In the genomic region with DNA sequence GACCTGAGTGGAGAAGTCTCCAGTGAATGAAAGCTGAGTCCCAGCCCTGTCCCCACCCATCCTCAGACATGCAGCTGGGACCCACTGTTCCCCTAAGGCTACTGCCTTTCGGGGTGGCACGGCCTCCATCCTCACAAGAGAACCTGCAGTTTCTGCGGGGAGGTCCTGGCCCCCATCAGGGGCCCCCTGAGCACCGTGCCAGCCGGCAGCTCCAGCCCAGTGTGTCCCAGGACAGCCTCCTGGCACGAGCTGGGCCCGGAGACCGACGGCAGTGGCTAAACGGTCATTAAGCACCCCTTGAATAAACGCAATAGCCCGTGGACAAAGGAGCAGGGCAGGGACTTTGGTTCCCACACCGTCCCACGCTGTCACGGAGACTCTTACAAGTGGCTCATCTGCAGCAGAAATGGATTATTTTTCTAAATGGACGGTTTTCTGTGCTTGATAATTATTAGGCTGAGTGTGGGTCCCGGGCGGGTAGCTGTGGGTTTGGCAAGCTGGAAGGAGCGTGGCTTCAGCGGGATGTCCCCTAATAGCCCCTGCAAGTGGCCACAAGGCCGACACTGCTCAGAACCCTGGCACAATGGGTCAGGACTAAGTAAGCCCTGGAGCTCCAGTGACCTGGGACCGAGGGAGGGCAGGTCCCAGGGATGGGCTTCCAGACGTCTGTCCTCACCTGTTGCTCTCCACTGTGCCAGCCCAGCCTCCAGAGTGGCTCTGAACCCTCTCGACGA, we compare ENCODE assay signal across 19 cellular contexts. TPM values are rescaled to one million over a fixed set of nuclear protein-coding genes. Genes with fewer than 3 reads are reported as not detected.
DNase-seq lines count a peak whose midpoint lies in the region; ATAC-seq, FAIRE-seq and TF ChIP-seq lines count a peak whose summit lies in the region.
"Had no signal": no experiment of that assay in that cellular context is flagged by ENCODE, and none has a peak within 500 bp of the region (broad histone marks: within the 10 kb centered on the region; RNA-seq: fewer than 3 reads in every experiment).

No MANE protein-coding gene starts in this region.

- H3K36me3 ChIP-seq in cardiac muscle cell (peaks cover 15% of the 10 kb centered on the region), kidney (ENCODE audit: control insufficient read depth in 1 of 2, insufficient read depth in 2 of 2, low read length in 2 of 2) (no peaks in the 10 kb centered on the region), SJCRH30 (no peaks in the 10 kb centered on the region)
- H3K36me3 ChIP-seq: sigmoid colon, thoracic aorta had no signal

- DNase-seq in cardiac muscle cell (ENCODE audit: low read depth in 1 of 2, low spot score in 1 of 2) (no peak), Right ventricle myocardium superior (no peak), T-cell (no peak), kidney (peak; percentile 45), SJCRH30 (no peak), AG08395 (ENCODE audit: low spot score) (no peak)
- DNase-seq: GDM1; KBM-7; NCI-H1092; NCI-H2081; NCI-H524; sigmoid colon; stimulated activated CD4-positive, alpha-beta T cell treated with anti-CD3 and anti-CD28 coated beads, Interleukin-4, amount 100 ng/mL, for 1 hour had no signal

- intact Hi-C loops in Right ventricle myocardium superior (cut with DNase I), result no loop called here
- intact Hi-C loops in kidney (cut with DNase I), result no loop called here

- H3K27me3 ChIP-seq in cardiac muscle cell, result no peaks in the 10 kb centered on the region
- H3K27me3 ChIP-seq in SJCRH30, result no peaks in the 10 kb centered on the region
- H3K27me3 ChIP-seq: sigmoid colon had no signal

- no peaks in the 10 kb centered on the region for H3K27me3 Mint-ChIP-seq in T-cell
- H3K27me3 Mint-ChIP-seq in stimulated activated memory B cell treated with anti-CD40 and anti-IgM and Interleukin-4, amounts not matched to agents 10 μg/mL and 1 μg/mL and 100 μg/mL, for 72 hours, result no peaks in the 10 kb centered on the region

- TF ChIP-seq CTCF in cardiac muscle cell (IDR thresholded peaks at IDR 0.05; ENCODE audit: low read depth, low read length) (no peak), kidney (IDR thresholded peaks at IDR 0.05; ENCODE audit: borderline replicate concordance, extremely low read depth, insufficient read depth) (no peak)

- CTCF ChIA-PET in T-cell (lab: Charles Lee), result no interaction called here

- H3K9ac ChIP-seq in kidney (ENCODE audit: low read length in 2 of 2), result no peak overlapping the region

- no peaks in the 10 kb centered on the region for H3K9me3 ChIP-seq in cardiac muscle cell (ENCODE audit: low read depth)
- no peaks in the 10 kb centered on the region for H3K9me3 ChIP-seq in kidney (ENCODE audit: control insufficient read depth in 1 of 2, low read length in 2 of 2)
- no peaks in the 10 kb centered on the region for H3K9me3 ChIP-seq in SJCRH30 (replicated peaks)
- H3K9me3 ChIP-seq: sigmoid colon, thoracic aorta had no signal

- no peak for FAIRE-seq in kidney (lab: Jason Lieb, UNC)
- FAIRE-seq: GM12878 had no signal

- POLR2A ChIA-PET in T-cell (lab: Charles Lee), result interaction anchor here in 1 of 2 donors (0.5 kb wide), 1 partner anchor 87 kb away, joined by 4 read pairs; no protein-coding TSS in a partner anchor

- H3K4me3 Mint-ChIP-seq in T-cell, result no peak overlapping the region
- H3K4me3 Mint-ChIP-seq in stimulated activated memory B cell treated with anti-CD40 and anti-IgM and Interleukin-4, amounts not matched to agents 10 μg/mL and 1 μg/mL and 100 μg/mL, for 72 hours, result no peak overlapping the region
- H3K4me3 Mint-ChIP-seq: mesothelial cell of epicardium had no signal

- H3K27ac ChIP-seq in cardiac muscle cell, result peak overlapping the region; percentile 75
- H3K27ac ChIP-seq in kidney (ENCODE audit: low read depth in 2 of 2, low read length in 2 of 2), result no peak overlapping the region
- no peak overlapping the region for H3K27ac ChIP-seq in SJCRH30
- H3K27ac ChIP-seq: sigmoid colon, thoracic aorta had no signal

- H3K4me1 Mint-ChIP-seq in T-cell, result peaks cover 71 to 87% (median 83%) of the 10 kb centered on the region in 3 donors
- H3K4me1 Mint-ChIP-seq in stimulated activated memory B cell treated with anti-CD40 and anti-IgM and Interleukin-4, amounts not matched to agents 10 μg/mL and 1 μg/mL and 100 μg/mL, for 72 hours, result peaks cover 44% of the 10 kb centered on the region

- peak overlapping the region; percentile 59 to 99 for H3K27ac Mint-ChIP-seq in T-cell
- H3K27ac Mint-ChIP-seq in stimulated activated memory B cell treated with anti-CD40 and anti-IgM and Interleukin-4, amounts not matched to agents 10 μg/mL and 1 μg/mL and 100 μg/mL, for 72 hours, result peak overlapping the region; percentile 88
- H3K27ac Mint-ChIP-seq: mesothelial cell of epicardium had no signal

- peaks cover 16% of the 10 kb centered on the region for H3K4me1 ChIP-seq in cardiac muscle cell (ENCODE audit: low read depth)
- no peaks in the 10 kb centered on the region for H3K4me1 ChIP-seq in kidney (ENCODE audit: control insufficient read depth in 1 of 2, insufficient read depth in 1 of 2, low read depth in 1 of 2, low read length in 2 of 2)
- peaks cover 21% of the 10 kb centered on the region for H3K4me1 ChIP-seq in SJCRH30

- H3K36me3 Mint-ChIP-seq in T-cell, result peaks cover 18% of the 10 kb centered on the region
- H3K36me3 Mint-ChIP-seq in stimulated activated memory B cell treated with anti-CD40 and anti-IgM and Interleukin-4, amounts not matched to agents 10 μg/mL and 1 μg/mL and 100 μg/mL, for 72 hours, result peaks cover 20% of the 10 kb centered on the region
- H3K36me3 Mint-ChIP-seq: mesothelial cell of epicardium had no signal

- no peaks in the 10 kb centered on the region for H3K9me3 Mint-ChIP-seq in T-cell
- no peaks in the 10 kb centered on the region for H3K9me3 Mint-ChIP-seq in stimulated activated memory B cell treated with anti-CD40 and anti-IgM and Interleukin-4, amounts not matched to agents 10 μg/mL and 1 μg/mL and 100 μg/mL, for 72 hours
- H3K9me3 Mint-ChIP-seq: mesothelial cell of epicardium; T-helper 1 cell treated with Interleukin-12 subunit alpha and Interleukin-12 subunit beta and Interleukin-4 antibody, amounts not matched to agents 30 μg/mL and 1 μg/mL, for 36 hours had no signal

- ATAC-seq in Right ventricle myocardium superior (ENCODE audit: poor library complexity), result no peak
- no peak for ATAC-seq in T-cell (replicated peaks in 1 of 4)
- no peak for ATAC-seq in stimulated activated memory B cell treated with anti-CD40 and anti-IgM and Interleukin-4, amounts not matched to agents 10 μg/mL and 1 μg/mL and 100 μg/mL, for 72 hours
- ATAC-seq in GM18511 (IDR thresholded peaks at IDR 0.05; ENCODE audit: unreplicated experiment), result no peak
- ATAC-seq: GM12878 had no signal

- no peak overlapping the region for H3K4me3 ChIP-seq in cardiac muscle cell
- H3K4me3 ChIP-seq in kidney (ENCODE audit: low read length in 2 of 2), result no peak overlapping the region
- H3K4me3 ChIP-seq in SJCRH30, result no peak overlapping the region
- H3K4me3 ChIP-seq: GM12878, sigmoid colon, thoracic aorta had no signal

RNA-seq across cellular contexts. Expression of a gene that starts 17.4 kb away (rescaled TPM):
- total RNA-seq in cardiac muscle cell (39.6 and 42.6 TPM in 2 replicates), Right ventricle myocardium superior (55.7 TPM), T-cell (100 to 1,000 TPM in 1 of 5 donors, 10 to 100 TPM in 4; 70.4 to 106 (median 98.4) TPM), kidney (6.1 TPM)
- polyA plus RNA-seq in cardiac muscle cell (21.5 and 29.5 TPM in 2 replicates), kidney (ENCODE audit: insufficient read depth, low read depth, low replicate concordance) (1.6 TPM)
- total RNA-seq in SJCRH30 (2014; rRNA removed; shearing (Covaris generic)), result 2.2 and 2.4 TPM in 2 replicates

RNA-seq across cellular contexts. Expression of a gene that starts 30.7 kb away (rescaled TPM):
- total RNA-seq in cardiac muscle cell, result 50.3 and 52.5 TPM in 2 replicates
- polyA plus RNA-seq in cardiac muscle cell, result 36.9 and 42.5 TPM in 2 replicates
- total RNA-seq in Right ventricle myocardium superior, result 115 TPM
- total RNA-seq in T-cell, result under 1 TPM in 3 of 5 donors, not detected in 2; 0.13 to 0.58 (median 0.13) TPM
- 4.0 TPM for total RNA-seq in kidney
- 5.5 TPM for polyA plus RNA-seq in kidney (ENCODE audit: insufficient read depth, low read depth, low replicate concordance)
- total RNA-seq in SJCRH30 (2014; rRNA removed; shearing (Covaris generic)), result 1.8 TPM in 2 replicates

Comparison
In these comparisons a context has a peak if more than half of its experiments do, and no peak if none do; other contexts are left out.
1. RNA of a gene that starts 30.7 kb away (total RNA-seq): 115 TPM in Right ventricle myocardium superior (single experiment) and 50.3 to 52.5 TPM in cardiac muscle cell; 4.0 TPM in kidney (single experiment), 1.8 TPM in SJCRH30 and 0.13 to 0.58 TPM in T-cell; every median in the first group is over 10 times any median in the second.